29 cellular contexts compared by ENCODE assay signal in genomic region chr3:124617177-124617576, GRCh38.
"Had no signal": no experiment of that assay in that cellular context is flagged by ENCODE, and none has a peak within 500 bp of the region (broad histone marks: within the 10 kb centered on the region; RNA-seq: fewer than 3 reads in every experiment).

No MANE protein-coding gene starts in this region.

- H3K9me3 ChIP-seq: lower lobe of right lung, mucosa of descending colon, sigmoid colon, thyroid gland, upper lobe of left lung, vagina had no signal

- H3K4me3 ChIP-seq: coronary artery, dorsolateral prefrontal cortex, lower lobe of right lung, mucosa of descending colon, sigmoid colon, thyroid gland, upper lobe of left lung, vagina had no signal

- H3K27me3 ChIP-seq: dorsolateral prefrontal cortex, sigmoid colon, thyroid gland, upper lobe of left lung, vagina had no signal

- FAIRE-seq: islet of Langerhans, small intestine had no signal

- H3K27ac ChIP-seq: coronary artery, lower lobe of right lung, sigmoid colon, thyroid gland, upper lobe of left lung, vagina had no signal

- DNase-seq: activated CD4-positive, alpha-beta memory T cell treated with anti-CD3 and anti-CD28 coated beads for 36 hours; activated CD4-positive, alpha-beta T cell treated with anti-CD3 and anti-CD28 coated beads, Interleukin-2, amount 10 ng/mL, durations not matched to agents 24 days and 14 days; activated CD4-positive, CD25-positive, alpha-beta regulatory T cell treated with anti-CD3 and anti-CD28 coated beads, Interleukin-2, amount 50 U/mL, for 72 hours; activated CD8-positive, alpha-beta memory T cell treated with anti-CD3 and anti-CD28 coated beads, Interleukin-2, amount 50 U/mL, for 48 hours; activated gamma-delta T cell; activated T-cell treated with anti-CD3 and anti-CD28 coated beads, Interleukin-2, amount 50 U/mL, for 24 hours; anterior cingulate cortex; cerebellar nuclear complex; dorsolateral prefrontal cortex; effector memory CD4-positive, alpha-beta T cell; erythroblast; lower lobe of right lung; mesenchymal stem cell; mucosa of descending colon; sigmoid colon; small intestine; stimulated activated CD4-positive, alpha-beta T cell treated with anti-CD3 and anti-CD28 coated beads, Interleukin-4, amount 100 ng/mL, for 24 hours; stimulated activated naive CD8-positive, alpha-beta T cell treated with anti-CD3 and anti-CD28 coated beads, Interleukin-15, amount 100 ng/mL, for 72 hours; T-helper 17 cell; T1000; thyroid gland; upper lobe of left lung; WERI-Rb-1 had no signal

- H3K4me1 ChIP-seq: sigmoid colon, vagina had no signal

- ATAC-seq: lower lobe of right lung; mucosa of descending colon; natural killer cell treated with Interleukin-12 subunit alpha and Interleukin-12 subunit beta and Interleukin-15 and Interleukin-18, amount 100 ng/mL, for 72 hours; SK-N-SH treated with all-trans-retinoic acid at 6 μM for 48 hours; stimulated activated effector memory CD8-positive, alpha-beta T cell treated with anti-CD3 and anti-CD28 coated beads, Interleukin-12 subunit alpha, Interleukin-12 subunit beta, amount 100 ng/mL, for 72 hours; stimulated activated naive CD8-positive, alpha-beta T cell treated with anti-CD3 and anti-CD28 coated beads, Interleukin-15, amount 100 ng/mL, for 72 hours; T-helper 17 cell had no signal

- H3K36me3 ChIP-seq: lower lobe of right lung, sigmoid colon, thyroid gland, upper lobe of left lung, vagina, WERI-Rb-1 had no signal
